In the genomic region with DNA sequence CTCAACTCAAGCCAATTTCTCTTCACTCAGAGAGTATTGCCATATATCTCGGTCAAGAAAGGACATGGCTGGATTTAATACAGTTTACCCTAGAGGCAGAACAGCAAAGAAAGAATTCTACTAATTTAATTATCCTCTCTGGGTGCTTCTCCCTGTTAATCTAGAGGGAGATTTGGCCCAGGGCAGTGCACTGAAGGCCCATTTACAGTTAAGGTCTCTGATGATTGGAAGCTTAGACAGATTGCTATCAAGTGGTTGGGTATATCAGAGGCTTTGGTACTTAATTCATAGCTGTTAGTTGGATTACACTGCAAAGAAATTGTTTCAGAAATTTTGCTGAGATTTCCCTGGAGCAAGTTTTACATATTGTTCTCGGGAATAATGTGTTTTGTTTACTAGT, we compare ENCODE assay signal across 31 cellular contexts. TPM values are rescaled to one million over a fixed set of nuclear protein-coding genes. Genes with fewer than 3 reads are reported as not detected.
"Had no signal": no experiment of that assay in that cellular context is flagged by ENCODE, and none has a peak within 500 bp of the region (broad histone marks: within the 10 kb centered on the region; RNA-seq: fewer than 3 reads in every experiment).

No MANE protein-coding gene starts in this region.

- H3K27me3 ChIP-seq: body of pancreas, brain microvascular endothelial cell had no signal

- H3K27ac ChIP-seq: adrenal gland, body of pancreas, brain microvascular endothelial cell, breast epithelium, VCaP had no signal

- H3K36me3 ChIP-seq: adrenal gland, brain microvascular endothelial cell, breast epithelium had no signal

- H3K4me1 ChIP-seq: adrenal gland, body of pancreas, breast epithelium had no signal

- ATAC-seq: activated CD8-positive, alpha-beta T cell treated with anti-CD3 and anti-CD28 coated beads for 36 hours; activated naive CD4-positive, alpha-beta T cell treated with anti-CD3 and anti-CD28 coated beads, Interleukin-2, amount 50 U/mL, for 72 hours; activated T-cell treated with anti-CD3 and anti-CD28 coated beads, Interleukin-2, amount 50 U/mL, for 4 hours; activated T-cell treated with anti-CD3 and anti-CD28 coated beads, Interleukin-2, amount 50 U/mL, for 72 hours; activated T-helper 17 cell treated with anti-CD3 and anti-CD28 coated beads, Interleukin-2, amount 50 U/mL, for 72 hours; body of pancreas had no signal

- H3K4me3 ChIP-seq: adrenal gland, body of pancreas, breast epithelium had no signal

- DNase-seq: activated B cell treated with CpG ODN at 0.5 μM for 24 hours; activated CD4-positive, alpha-beta memory T cell treated with anti-CD3 and anti-CD28 coated beads for 36 hours; activated CD4-positive, alpha-beta T cell treated with anti-CD3 and anti-CD28 coated beads for 4 hours; activated CD4-positive, alpha-beta T cell treated with anti-CD3 and anti-CD28 coated beads, Interleukin-2, amount 10 ng/mL, durations not matched to agents 24 days and 14 days; activated CD4-positive, alpha-beta T cell treated with anti-CD3 and anti-CD28 coated beads, Interleukin-2, amount 50 U/mL, for 1 hour; activated CD4-positive, alpha-beta T cell treated with anti-CD3 and anti-CD28 coated beads, Interleukin-2, amount 50 U/mL, for 4 hours; activated CD4-positive, CD25-positive, alpha-beta regulatory T cell treated with anti-CD3 and anti-CD28 coated beads, Interleukin-2, amount 50 U/mL, for 72 hours; activated CD8-positive, alpha-beta memory T cell treated with anti-CD3 and anti-CD28 coated beads, Interleukin-2, amount 50 U/mL, for 4 hours; activated CD8-positive, alpha-beta T cell treated with anti-CD3 and anti-CD28 coated beads for 36 hours; activated effector memory CD4-positive, alpha-beta T cell treated with anti-CD3 and anti-CD28 coated beads, Interleukin-2, amount 50 U/mL, for 16 hours; activated gamma-delta T cell treated with Interleukin-2 at 50 U/mL for 16 hours; activated naive CD4-positive, alpha-beta T cell; activated naive CD4-positive, alpha-beta T cell treated with anti-CD3 and anti-CD28 coated beads for 36 hours; activated naive CD4-positive, alpha-beta T cell treated with anti-CD3 and anti-CD28 coated beads, Interleukin-2, amount 50 U/mL, for 16 hours; activated naive CD8-positive, alpha-beta T cell treated with anti-CD3 and anti-CD28 coated beads for 36 hours; activated T-cell treated with anti-CD3 and anti-CD28 coated beads for 4 hours; activated T-cell treated with anti-CD3 and anti-CD28 coated beads, Interleukin-2, amount 50 U/mL, for 1 hour; activated T-cell treated with anti-CD3 and anti-CD28 coated beads, Interleukin-2, amount 50 U/mL, for 4 hours; activated T-cell treated with anti-CD3 and anti-CD28 coated beads, Interleukin-2, amount 50 U/mL, for 72 hours; adrenal gland; amniotic stem cell; aorta; body of pancreas; brain microvascular endothelial cell; central memory CD4-positive, alpha-beta T cell; T-helper 2 cell; T-helper 9 cell had no signal

- H3K9me3 ChIP-seq: adrenal gland, body of pancreas had no signal

RNA-seq across cellular contexts. Expression of gene CNKSR2, which starts 4.6 kb away (rescaled TPM):
- polyA plus RNA-seq: aorta had no signal
